ENCODE assay signal across 19 cellular contexts in the genomic region with DNA sequence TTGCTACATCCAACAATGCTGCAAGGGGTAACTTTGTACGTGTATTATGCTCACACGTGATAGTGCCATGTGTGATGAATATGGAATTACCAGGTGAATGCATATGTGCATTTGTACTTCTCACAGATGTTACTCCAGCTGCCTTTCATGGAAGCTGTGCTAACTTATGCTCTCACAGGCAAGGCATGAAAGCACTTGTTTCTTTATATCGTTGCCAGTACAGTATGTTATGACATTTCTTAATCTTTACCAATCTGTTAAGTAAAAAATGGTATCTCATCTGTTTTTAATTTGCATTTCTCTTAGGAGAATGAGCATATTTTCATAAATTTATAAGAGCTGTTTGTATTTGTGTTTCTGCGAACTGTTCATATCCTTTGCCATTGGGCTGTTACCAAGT.
"Had no signal": no experiment of that assay in that cellular context is flagged by ENCODE, and none has a peak within 500 bp of the region (broad histone marks: within the 10 kb centered on the region; RNA-seq: fewer than 3 reads in every experiment).

No MANE protein-coding gene starts in this region.

- H3K27me3 ChIP-seq: breast epithelium, sigmoid colon, stomach, transverse colon had no signal

- ATAC-seq: activated T-helper 17 cell treated with anti-CD3 and anti-CD28 coated beads, Interleukin-2, amount 50 U/mL, for 72 hours; left colon; lower lobe of right lung; natural killer cell; stimulated activated memory B cell treated with anti-CD40 and anti-IgM and Interleukin-4, amounts not matched to agents 10 μg/mL and 1 μg/mL and 100 μg/mL, for 72 hours; WTC11 had no signal

- H3K4me1 ChIP-seq: breast epithelium had no signal

- H3K4me3 ChIP-seq: breast epithelium, coronary artery, lower lobe of right lung, sigmoid colon, smooth muscle cell, stomach, transverse colon had no signal

- H3K36me3 ChIP-seq: breast epithelium, lower lobe of right lung, sigmoid colon, stomach, transverse colon had no signal

- DNase-seq: activated T-cell treated with anti-CD3 and anti-CD28 coated beads, Interleukin-2, amount 50 U/mL, for 24 hours; amniotic stem cell; cerebellar nuclear complex; hippocampal formation; left colon; lower lobe of right lung; mesendoderm; natural killer cell; sigmoid colon; stimulated activated CD4-positive, alpha-beta T cell treated with anti-CD3 and anti-CD28 coated beads, Interleukin-15, amount 100 ng/mL, for 24 hours; stomach; T-helper 1 cell; transverse colon had no signal

- H3K9me3 ChIP-seq: breast epithelium, lower lobe of right lung, sigmoid colon, stomach, transverse colon had no signal

- H3K27ac ChIP-seq: breast epithelium, lower lobe of right lung, stomach had no signal
